In the genomic region with DNA sequence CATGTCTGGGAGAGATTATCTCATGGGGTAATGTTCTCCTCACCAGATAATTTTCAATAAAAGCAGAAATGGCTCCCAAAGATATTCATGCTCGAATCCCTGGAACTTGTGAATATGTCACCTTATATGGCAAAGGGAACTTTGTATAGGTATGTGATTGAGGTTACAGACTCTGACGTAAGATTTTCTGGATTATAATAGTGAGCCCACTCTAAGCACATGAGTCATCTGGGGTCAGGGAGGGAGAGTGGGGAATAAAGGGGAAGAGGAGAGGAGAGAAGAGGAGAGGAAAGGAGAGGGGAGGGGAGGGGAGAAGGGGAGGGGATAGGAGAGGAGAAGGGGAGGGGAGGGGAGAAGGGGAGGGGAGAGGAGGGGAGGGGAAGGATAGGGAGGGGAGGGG, we compare ENCODE assay signal across 27 cellular contexts.
"Had no signal": no experiment of that assay in that cellular context is flagged by ENCODE, and none has a peak within 500 bp of the region (broad histone marks: within the 10 kb centered on the region; RNA-seq: fewer than 3 reads in every experiment).

No MANE protein-coding gene starts in this region.

- DNase-seq: activated CD4-positive, alpha-beta memory T cell treated with anti-CD3 and anti-CD28 coated beads for 36 hours; activated CD4-positive, alpha-beta T cell treated with anti-CD3 and anti-CD28 coated beads, Interleukin-2, amount 10 ng/mL, durations not matched to agents 24 days and 14 days; activated CD4-positive, CD25-positive, alpha-beta regulatory T cell treated with anti-CD3 and anti-CD28 coated beads, Interleukin-2, amount 50 U/mL, for 72 hours; activated CD8-positive, alpha-beta memory T cell treated with anti-CD3 and anti-CD28 coated beads, Interleukin-2, amount 50 U/mL, for 4 hours; activated gamma-delta T cell; activated naive CD4-positive, alpha-beta T cell treated with anti-CD3 and anti-CD28 coated beads, Interleukin-2, amount 10 ng/mL, durations not matched to agents 7 days and 5 days; activated naive CD8-positive, alpha-beta T cell treated with anti-CD3 and anti-CD28 coated beads, Interleukin-2, amount 10 ng/mL, durations not matched to agents 7 days and 5 days; activated T-cell treated with anti-CD3 and anti-CD28 coated beads, Interleukin-2, amount 50 U/mL, for 1 hour; head of caudate nucleus; hippocampal formation; left cardiac atrium; left ventricle myocardium superior; mammary epithelial cell; naive B cell; nephron progenitor cell; ovary; stimulated activated CD4-positive, alpha-beta T cell treated with anti-CD3 and anti-CD28 coated beads, Interleukin-15, amount 100 ng/mL, for 24 hours; stimulated activated CD4-positive, alpha-beta T cell treated with anti-CD3 and anti-CD28 coated beads, Interleukin-2, amount 100 ng/mL, for 24 hours; stimulated activated naive B cell treated with anti-CD40 and anti-IgM and Interleukin-4, amounts not matched to agents 10 μg/mL and 1 μg/mL and 100 μg/mL, for 72 hours; T-helper 17 cell; T1000 had no signal

- H3K27ac ChIP-seq: esophagus muscularis mucosa, gastroesophageal sphincter, neutrophil, ovary, prostate gland, right atrium auricular region, tibial nerve had no signal

- ATAC-seq: gastroesophageal sphincter; left cardiac atrium; left ventricle myocardium superior; stimulated activated naive B cell treated with anti-CD40 and anti-IgM and Interleukin-4, amounts not matched to agents 10 μg/mL and 1 μg/mL and 100 μg/mL, for 72 hours; T-helper 17 cell had no signal

- H3K9me3 ChIP-seq: esophagus muscularis mucosa, gastroesophageal sphincter, neutrophil, ovary, prostate gland, right atrium auricular region, tibial nerve had no signal

- H3K4me1 ChIP-seq: esophagus muscularis mucosa, gastroesophageal sphincter, prostate gland, right atrium auricular region had no signal

- H3K27me3 ChIP-seq: esophagus muscularis mucosa, gastroesophageal sphincter, neutrophil, right atrium auricular region, tibial nerve had no signal

- H3K4me3 ChIP-seq: esophagus muscularis mucosa, gastroesophageal sphincter, ovary, prostate gland, right atrium auricular region, tibial nerve had no signal

- H3K36me3 ChIP-seq: esophagus muscularis mucosa, gastroesophageal sphincter, neutrophil, ovary, prostate gland, right atrium auricular region, tibial nerve had no signal
